In genomic region chr7:152462995-152463713, GRCh38 we compare ENCODE assay signal across 8 cellular contexts. TPM values are rescaled to one million over a fixed set of nuclear protein-coding genes. Genes with fewer than 3 reads are reported as not detected.
DNase-seq lines count a peak whose midpoint lies in the region; ATAC-seq lines count a peak whose summit lies in the region.

No MANE protein-coding gene starts in this region.

- peak overlapping the region; percentile 84 for H3K27ac Mint-ChIP-seq in T-helper 17 cell

- no peaks in the 10 kb centered on the region for H3K27me3 ChIP-seq in HUES6 (ENCODE audit: control insufficient read depth, insufficient read depth, low read length)
- no peaks in the 10 kb centered on the region for H3K27me3 ChIP-seq in neuron (ENCODE audit: insufficient read depth, low read length)

- peak overlapping the region; percentile 81 for H3K27ac ChIP-seq in HUES6 (ENCODE audit: low read depth, low read length)

- ATAC-seq in GM21528 (IDR thresholded peaks at IDR 0.05; ENCODE audit: low FRiP score, unreplicated experiment): peak; percentile 30
- ATAC-seq in T-helper 17 cell: no peak

- peak overlapping the region; percentile 65 for H2AFZ ChIP-seq in neuron (ENCODE audit: low read depth, low read length)

- H3K4me3 ChIP-seq in HUES6 (ENCODE audit: low read depth, low read length) (peak overlapping the region; percentile 92), neuron (ENCODE audit: low read length) (peak overlapping the region; percentile 82)

- peak overlapping the region; percentile 79 for H3K9ac ChIP-seq in HUES6 (ENCODE audit: low read length)

- H3K36me3 Mint-ChIP-seq in T-helper 17 cell (ENCODE audit: low read depth): no peaks in the 10 kb centered on the region

- H3K9me3 ChIP-seq in HUES6 (ENCODE audit: control insufficient read depth, insufficient read depth, low read depth, low read length) (no peaks in the 10 kb centered on the region), T-helper 17 cell (ENCODE audit: control insufficient read depth, low read length, poor library complexity, severe bottlenecking) (no peaks in the 10 kb centered on the region), neuron (ENCODE audit: low read length) (no peaks in the 10 kb centered on the region)

- no peaks in the 10 kb centered on the region for H3K27me3 Mint-ChIP-seq in T-helper 17 cell

- H3K4me1 ChIP-seq in HUES6 (ENCODE audit: control insufficient read depth, insufficient read depth, low read length) (peaks cover 20% of the 10 kb centered on the region), neuron (ENCODE audit: insufficient read depth, low read length) (no peaks in the 10 kb centered on the region)

- H3K4me3 Mint-ChIP-seq in T-helper 17 cell: peak overlapping the region; percentile 91

- DNase-seq in NCI-H2081 (lab: John Stamatoyannopoulos, UW) (peak; percentile 42 to 53), NCI-H2081 treated with DMSO at 0.1 percent for 48 hours (lab: John Stamatoyannopoulos, UW) (no peak), T-helper 17 cell (no peak), fibroblast of peridontal ligament (ENCODE audit: extremely low read depth) (peak; percentile 54), activated gamma-delta T cell (lab: John Stamatoyannopoulos, UW) (no peak)

- H3K36me3 ChIP-seq in HUES6 (ENCODE audit: control insufficient read depth, insufficient read depth, low read length): no peaks in the 10 kb centered on the region
- H3K36me3 ChIP-seq in neuron (ENCODE audit: insufficient read depth, low read length): no peaks in the 10 kb centered on the region

- H3K4me1 Mint-ChIP-seq in T-helper 17 cell: peaks cover 8% of the 10 kb centered on the region

RNA-seq across cellular contexts. Expression of gene KMT2C, which starts 27.4 kb away (rescaled TPM):
- 100 to 1,000 TPM; 151 to 154 TPM for total RNA-seq in T-helper 17 cell

Comparison
In these comparisons a context has a peak if more than half of its experiments do, and no peak if none do; other contexts are left out.
1. DNase-seq: peak in NCI-H2081 (2 of 2) and fibroblast of peridontal ligament (single experiment); none in NCI-H2081 treated with DMSO at 0.1 percent for 48 hours (single experiment), T-helper 17 cell (0 of 3) and activated gamma-delta T cell (single experiment).